9 cellular contexts compared by ENCODE assay signal in the genomic region with DNA sequence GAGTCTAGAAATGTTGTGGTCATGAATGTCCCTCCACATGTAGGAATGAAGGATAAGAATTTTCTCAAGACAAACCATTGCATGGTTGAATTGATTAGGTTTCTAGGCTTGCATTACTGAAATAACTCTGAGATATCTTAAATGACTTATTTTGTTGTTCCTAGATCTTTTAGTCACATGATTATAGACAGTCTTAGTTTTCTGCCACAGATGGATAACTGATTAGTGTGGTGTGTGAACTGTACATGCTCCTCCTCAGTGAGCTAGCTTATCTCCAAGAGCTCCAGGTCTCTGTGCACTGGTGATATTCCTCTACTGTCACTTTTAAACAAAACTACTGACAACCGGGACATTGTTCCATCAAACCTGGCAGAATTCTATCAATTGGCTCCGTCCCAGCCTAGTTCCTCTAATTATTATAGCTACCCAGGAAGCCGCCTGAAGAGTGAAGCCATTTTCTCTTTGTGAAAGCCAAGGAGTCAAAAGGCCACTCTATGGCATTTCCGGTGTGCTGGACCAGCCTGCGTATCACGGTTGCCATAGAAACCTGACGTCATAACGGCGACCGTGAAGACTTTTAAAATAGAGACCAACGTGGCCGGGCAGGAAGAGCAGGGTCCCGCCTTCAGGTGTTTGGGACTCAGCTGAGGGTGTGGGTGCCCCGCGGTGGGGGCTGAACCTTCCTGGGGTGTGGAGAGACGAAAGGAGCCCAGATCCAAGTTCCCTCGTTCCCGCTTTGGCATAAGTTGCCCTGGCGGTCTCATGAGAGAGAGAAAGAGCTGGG. TPM values are rescaled to one million over a fixed set of nuclear protein-coding genes. Genes with fewer than 3 reads are reported as not detected.
DNase-seq lines count a peak whose midpoint lies in the region; ATAC-seq, FAIRE-seq and TF ChIP-seq lines count a peak whose summit lies in the region.
"Had no signal": no experiment of that assay in that cellular context is flagged by ENCODE, and none has a peak within 500 bp of the region (broad histone marks: within the 10 kb centered on the region; RNA-seq: fewer than 3 reads in every experiment).

No MANE protein-coding gene starts in this region.

- peaks cover 2% of the 10 kb centered on the region for H3K27me3 Mint-ChIP-seq in central memory CD8-positive, alpha-beta T cell

- no peaks in the 10 kb centered on the region for H3K9me3 Mint-ChIP-seq in central memory CD8-positive, alpha-beta T cell

- H3K27me3 ChIP-seq in KMS-11 (ENCODE audit: insufficient read depth, low read depth): no peaks in the 10 kb centered on the region

- no peaks in the 10 kb centered on the region for H3K79me2 ChIP-seq in KMS-11 (ENCODE audit: insufficient read depth, low read depth)

- H3K9ac ChIP-seq in KMS-11 (peak overlapping the region; percentile 19; the same call in 1 of the 2 replicates), kidney (ENCODE audit: low read length in 2 of 2) (peak overlapping the region; percentile 46 to 65)

- no peaks in the 10 kb centered on the region for H3K9me3 ChIP-seq in kidney (ENCODE audit: control insufficient read depth in 1 of 2, low read length in 2 of 2)

- intact Hi-C loops in kidney (cut with DNase I): no loop called here

- H3K36me3 ChIP-seq in KMS-11 (ENCODE audit: insufficient read depth) (no peaks in the 10 kb centered on the region), kidney (ENCODE audit: control insufficient read depth in 1 of 2, insufficient read depth in 2 of 2, low read length in 2 of 2) (no peaks in the 10 kb centered on the region)

- H3K4me1 ChIP-seq in KMS-11 (ENCODE audit: low read depth, poor library complexity, severe bottlenecking) (peaks cover 6% of the 10 kb centered on the region), kidney (ENCODE audit: control insufficient read depth in 1 of 2, insufficient read depth in 1 of 2, low read depth in 1 of 2, low read length in 2 of 2) (no peaks in the 10 kb centered on the region)

- H2AFZ ChIP-seq in KMS-11 (ENCODE audit: low read depth): peak overlapping the region; percentile 87

- peak overlapping the region; percentile 74 for H3K4me3 ChIP-seq in GM12864 (ENCODE audit: low read depth, low read length)
- no peak overlapping the region for H3K4me3 ChIP-seq in KMS-11 (IDR thresholded peaks at IDR 0.05; ENCODE audit: insufficient read depth, low read depth, low read length)
- peak overlapping the region; percentile 67 to 71 for H3K4me3 ChIP-seq in kidney (ENCODE audit: low read length in 2 of 2)

- TF ChIP-seq CTCF in GM12864 (IDR thresholded peaks at IDR 0.05; ENCODE audit: low read depth, low read length, missing control alignments) (no peak), KMS-11 (conservative IDR thresholded peaks at IDR 0.05; ENCODE audit: low read depth, low read length) (no peak), kidney (IDR thresholded peaks at IDR 0.05; ENCODE audit: borderline replicate concordance, extremely low read depth, insufficient read depth) (no peak)

- no peaks in the 10 kb centered on the region for H4K20me1 ChIP-seq in KMS-11 (ENCODE audit: insufficient read depth)

- H3K4me3 Mint-ChIP-seq in central memory CD8-positive, alpha-beta T cell: peak overlapping the region; percentile 71

- ATAC-seq in central memory CD8-positive, alpha-beta T cell (replicated peaks; ENCODE audit: extremely low read depth, poor library complexity, severe bottlenecking): no peak

- peak overlapping the region; percentile 58 for H3K4me2 ChIP-seq in KMS-11

- no peaks in the 10 kb centered on the region for H3K36me3 Mint-ChIP-seq in central memory CD8-positive, alpha-beta T cell (ENCODE audit: insufficient read depth)

- peaks cover 14% of the 10 kb centered on the region for H3K4me1 Mint-ChIP-seq in central memory CD8-positive, alpha-beta T cell

- DNase-seq in GM12864 (ENCODE audit: low read depth) (peak; percentile 62), H4 (ENCODE audit: low spot score) (peak; percentile 84), T-helper 1 cell (peak in 3 of 5 donors; percentile 2 to 71 (median 13)), kidney (peak; percentile 80), putamen (ENCODE audit: low spot score) (no peak)
- peak; percentile 10 to 13 for DNase-seq in central memory CD8-positive, alpha-beta T cell (ENCODE audit: low spot score in 2 of 2)
- DNase-seq in stimulated activated CD4-positive, alpha-beta T cell treated with anti-CD3 and anti-CD28 coated beads, Interleukin-12 subunit alpha, Interleukin-12 subunit beta, amount 100 ng/mL, for 48 hours (ENCODE audit: low read depth in 2 of 3, low spot score in 1 of 3): peak; percentile 29 to 40 (median 33)

- H3K27ac ChIP-seq in KMS-11: no peak overlapping the region
- H3K27ac ChIP-seq in kidney (ENCODE audit: low read depth in 2 of 2, low read length in 2 of 2): peak overlapping the region; percentile 51 to 53

- no peak for FAIRE-seq in kidney (lab: Jason Lieb, UNC)
- FAIRE-seq: frontal cortex had no signal

- H3K27ac Mint-ChIP-seq in central memory CD8-positive, alpha-beta T cell (ENCODE audit: low read depth): peak overlapping the region; percentile 87

RNA-seq across cellular contexts. Expression of a gene that starts 28.1 kb away (rescaled TPM):
- total RNA-seq in H4 (2014; rRNA removed; shearing (Covaris generic)): 426 and 477 TPM in 2 replicates
- 131 TPM for total RNA-seq in kidney
- polyA plus RNA-seq in kidney (ENCODE audit: insufficient read depth, low read depth, low replicate concordance): 458 TPM

RNA-seq across cellular contexts. Expression of a gene that starts 48.1 kb away (rescaled TPM):
- 116 and 141 TPM in 2 replicates for total RNA-seq in H4 (2014; rRNA removed; shearing (Covaris generic))
- total RNA-seq in kidney: 40.8 TPM
- 141 TPM for polyA plus RNA-seq in kidney (ENCODE audit: insufficient read depth, low read depth, low replicate concordance)
